Comparison of ENCODE assay signal across 7 cellular contexts in the genomic region with DNA sequence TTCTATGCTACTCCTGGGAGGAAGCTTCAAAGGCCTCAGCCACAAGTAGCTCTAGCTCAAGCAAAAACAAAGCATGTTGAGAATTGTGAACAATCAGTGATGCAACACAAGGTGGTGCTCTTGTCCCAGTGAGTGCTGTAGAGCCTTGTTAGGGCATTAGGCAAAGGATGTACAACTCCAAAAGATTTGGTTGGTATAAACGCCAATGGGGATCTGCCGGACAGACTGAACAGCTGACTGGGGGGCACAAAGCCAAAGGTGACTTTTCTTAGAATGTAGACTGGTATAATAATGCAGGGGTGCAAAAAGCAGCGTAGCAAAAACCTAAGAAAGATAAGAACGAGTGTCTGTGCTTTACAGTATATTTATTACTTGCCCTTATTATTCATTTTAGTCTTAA.
DNase-seq lines count a peak whose midpoint lies in the region; ATAC-seq and TF ChIP-seq lines count a peak whose summit lies in the region.

No MANE protein-coding gene starts in this region.

- no peak overlapping the region for H3K27ac ChIP-seq in thoracic aorta

- no peak overlapping the region for H3K4me3 ChIP-seq in thoracic aorta

- H3K9me3 ChIP-seq in thoracic aorta = no peaks in the 10 kb centered on the region

- no peak for ATAC-seq in thoracic aorta (ENCODE audit: insufficient number of reproducible peaks, low FRiP score, low read depth)
- ATAC-seq in GM19324 (IDR thresholded peaks at IDR 0.05; ENCODE audit: low FRiP score, unreplicated experiment) = no peak

- DNase-seq in GM04503 (ENCODE audit: low read depth) (peak; percentile 16), HCEC 1CT (peak; percentile 15), NCI-H2029 treated with DMSO at 0.1 percent for 48 hours (lab: John Stamatoyannopoulos, UW) (peak; percentile 22), iPS DF 19.7 (ENCODE audit: low read depth, low spot score) (peak; percentile 42), thoracic aorta (ENCODE audit: low spot score) (no peak)
- peak; percentile 1 to 10 for DNase-seq in activated CD4-positive, alpha-beta T cell treated with anti-CD3 and anti-CD28 coated beads, Interleukin-2, amount 50 U/mL, for 48 hours

- TF ChIP-seq CTCF in thoracic aorta (IDR thresholded peaks at IDR 0.05) = peak; percentile 25

- H3K27me3 ChIP-seq in thoracic aorta (replicated peaks; ENCODE audit: insufficient read depth) = no peaks in the 10 kb centered on the region

- no peaks in the 10 kb centered on the region for H3K36me3 ChIP-seq in thoracic aorta

- H3K4me1 ChIP-seq in thoracic aorta (ENCODE audit: control insufficient read depth in 1 of 2, low read depth in 2 of 2) = no peaks in the 10 kb centered on the region
